In genomic region chr1:18230840-18231239, GRCh38 we compare ENCODE assay signal across 27 cellular contexts.
A peak's percentile ranks its signal among the peaks of the same experiment; 100 is the strongest.
DNase-seq lines count a peak whose midpoint lies in the region; ATAC-seq and TF ChIP-seq lines count a peak whose summit lies in the region.
"Had no signal": no experiment of that assay in that cellular context is flagged by ENCODE, and none has a peak within 500 bp of the region (broad histone marks: within the 10 kb centered on the region; RNA-seq: fewer than 3 reads in every experiment).

No MANE protein-coding gene starts in this region.

- H3K4me1 Mint-ChIP-seq in endothelial cell (ENCODE audit: unreplicated experiment): peaks cover 60% of the 10 kb centered on the region
- H3K4me1 Mint-ChIP-seq: activated CD4-positive, alpha-beta memory T cell treated with anti-CD3 and anti-CD28 coated beads, Interleukin-2, amount 10 ng/mL, durations not matched to agents 7 days and 5 days; activated T-helper 17 cell treated with anti-CD3 and anti-CD28 coated beads, Interleukin-2, amount 50 U/mL, for 72 hours; memory B cell; stimulated activated naive CD8-positive, alpha-beta T cell treated with anti-CD3 and anti-CD28 coated beads, Interleukin-15, amount 100 ng/mL, for 72 hours had no signal

- TF ChIP-seq CTCF in endothelial cell (IDR thresholded peaks at IDR 0.05; ENCODE audit: unreplicated experiment): no peak

- H3K27me3 Mint-ChIP-seq in endothelial cell (ENCODE audit: unreplicated experiment): peaks cover 8% of the 10 kb centered on the region
- H3K27me3 Mint-ChIP-seq: activated CD4-positive, alpha-beta memory T cell treated with anti-CD3 and anti-CD28 coated beads, Interleukin-2, amount 10 ng/mL, durations not matched to agents 7 days and 5 days had no signal

- no peak for ATAC-seq in HG02642 (IDR thresholded peaks at IDR 0.05; ENCODE audit: poor library complexity, unreplicated experiment)
- ATAC-seq: activated T-helper 17 cell treated with anti-CD3 and anti-CD28 coated beads, Interleukin-2, amount 50 U/mL, for 72 hours; effector memory CD8-positive, alpha-beta T cell; K562; stimulated activated naive CD8-positive, alpha-beta T cell treated with anti-CD3 and anti-CD28 coated beads, Interleukin-15, amount 100 ng/mL, for 72 hours had no signal

- peaks cover 7% of the 10 kb centered on the region for H3K36me3 Mint-ChIP-seq in endothelial cell (ENCODE audit: low read depth, unreplicated experiment)
- H3K36me3 Mint-ChIP-seq: memory B cell had no signal

- peak; percentile 3 for DNase-seq in DMS114 treated with DMSO at 0.1 percent for 48 hours (lab: John Stamatoyannopoulos, UW; ENCODE audit: unreplicated experiment)
- DNase-seq in NCI-H69 (lab: John Stamatoyannopoulos, UW): peak; percentile 8
- peak; percentile 45 for DNase-seq in endothelial cell (ENCODE audit: low spot score)
- peak in 47 of 56 donors; percentile 6 to 76 (median 44) for DNase-seq in nucleus accumbens (lab: John Stamatoyannopoulos, UW)
- no peak for DNase-seq in NCI-H2107 treated with DMSO at 0.1 percent for 48 hours (lab: John Stamatoyannopoulos, UW; ENCODE audit: unreplicated experiment)
- DNase-seq in H4 (ENCODE audit: low spot score): no peak
- DNase-seq: ACHN; activated CD4-positive, alpha-beta memory T cell treated with anti-CD3 and anti-CD28 coated beads, Interleukin-2, amount 10 ng/mL, durations not matched to agents 7 days and 5 days; activated CD4-positive, CD25-positive, alpha-beta regulatory T cell treated with anti-CD3 and anti-CD28 coated beads, Interleukin-2, amount 50 U/mL, for 72 hours; activated CD8-positive, alpha-beta memory T cell treated with anti-CD3 and anti-CD28 coated beads, Interleukin-2, amount 50 U/mL, for 48 hours; activated naive CD4-positive, alpha-beta T cell treated with anti-CD3 and anti-CD28 coated beads, Interleukin-2, amount 50 U/mL, for 16 hours; amniotic stem cell; colonic mucosa; COR-L47; DMS79 treated with DMSO at 0.1 percent for 48 hours; effector memory CD8-positive, alpha-beta T cell; foreskin fibroblast; GF-D8; MM.1S; NCI-H1694; stimulated activated CD8-positive, alpha-beta memory T cell treated with anti-CD3 and anti-CD28 coated beads, Interleukin-4, amount 100 ng/mL, for 48 hours; stimulated activated naive CD8-positive, alpha-beta T cell treated with anti-CD3 and anti-CD28 coated beads, Interleukin-15, amount 100 ng/mL, for 72 hours; transverse colon had no signal

- peak overlapping the region; percentile 51 for H3K4me3 Mint-ChIP-seq in endothelial cell (ENCODE audit: unreplicated experiment)
- H3K4me3 Mint-ChIP-seq: activated CD4-positive, alpha-beta memory T cell treated with anti-CD3 and anti-CD28 coated beads, Interleukin-2, amount 10 ng/mL, durations not matched to agents 7 days and 5 days; activated T-helper 17 cell treated with anti-CD3 and anti-CD28 coated beads, Interleukin-2, amount 50 U/mL, for 72 hours; effector memory CD8-positive, alpha-beta T cell; memory B cell; stimulated activated naive CD8-positive, alpha-beta T cell treated with anti-CD3 and anti-CD28 coated beads, Interleukin-15, amount 100 ng/mL, for 72 hours had no signal

- H3K9me3 Mint-ChIP-seq in endothelial cell (ENCODE audit: unreplicated experiment): no peaks in the 10 kb centered on the region

- H3K27ac Mint-ChIP-seq in endothelial cell (ENCODE audit: unreplicated experiment): peak overlapping the region; percentile 72
- H3K27ac Mint-ChIP-seq: activated CD4-positive, alpha-beta memory T cell treated with anti-CD3 and anti-CD28 coated beads, Interleukin-2, amount 10 ng/mL, durations not matched to agents 7 days and 5 days; activated T-helper 17 cell treated with anti-CD3 and anti-CD28 coated beads, Interleukin-2, amount 50 U/mL, for 72 hours; effector memory CD8-positive, alpha-beta T cell; memory B cell; stimulated activated naive CD8-positive, alpha-beta T cell treated with anti-CD3 and anti-CD28 coated beads, Interleukin-15, amount 100 ng/mL, for 72 hours had no signal

Comparison
In these comparisons a context has a peak if more than half of its experiments do, and no peak if none do; other contexts are left out.
1. DNase-seq: peak in DMS114 treated with DMSO at 0.1 percent for 48 hours (single experiment), NCI-H69 (single experiment), endothelial cell (single experiment) and nucleus accumbens (47 of 56); none in NCI-H2107 treated with DMSO at 0.1 percent for 48 hours (single experiment) and H4 (single experiment).